8 cellular contexts compared by ENCODE assay signal in genomic region chr12:124551268-124552144, GRCh38. TPM values are rescaled to one million over a fixed set of nuclear protein-coding genes. Genes with fewer than 3 reads are reported as not detected.
DNase-seq lines count a peak whose midpoint lies in the region; ATAC-seq and TF ChIP-seq lines count a peak whose summit lies in the region.

No MANE protein-coding gene starts in this region.

- peaks cover 1% of the 10 kb centered on the region for H3K36me3 Mint-ChIP-seq in memory B cell

- RAD21 ChIA-PET in HCT116 (lab: Charles Lee; ENCODE audit: low non-redundant PET in 1 of 2, low total read pairs in 2 of 2, uncharacterized antibody in 2 of 2, unreplicated experiment in 2 of 2) = no interaction called here

- ATAC-seq in HCT116 (peak; percentile 50), memory B cell (ENCODE audit: low read depth) (peak; percentile 78), HG03280 (IDR thresholded peaks at IDR 0.05; ENCODE audit: unreplicated experiment) (no peak)

- H3K27ac Mint-ChIP-seq in memory B cell = peak overlapping the region; percentile 21

- peaks cover 40% of the 10 kb centered on the region for H3K4me1 Mint-ChIP-seq in memory B cell

- no peak overlapping the region for H3K4me3 ChIP-seq in HCT116 (replicated peaks in 1 of 2; ENCODE audit: low read depth in 1 of 2, low read length in 2 of 2)

- H3K9me3 Mint-ChIP-seq in memory B cell = no peaks in the 10 kb centered on the region

- TF ChIP-seq POLR2A in HCT116 (IDR thresholded peaks at IDR 0.05; ENCODE audit: borderline replicate concordance, extremely low read depth, insufficient read depth, insufficient read length) = no peak

- H3K4me2 ChIP-seq in HCT116 (ENCODE audit: low read length) = peak overlapping the region; percentile 45

- no peaks in the 10 kb centered on the region for H3K27me3 ChIP-seq in HCT116 (ENCODE audit: insufficient read depth, low read length)

- no peak for DNase-seq in HCT116 (ENCODE audit: low read depth, low spot score)
- peak; percentile 73 for DNase-seq in NCI-H510A treated with DMSO at 0.1 percent for 48 hours (lab: John Stamatoyannopoulos, UW)
- DNase-seq in cerebellar cortex (ENCODE audit: low spot score) = peak; percentile 63
- no peak for DNase-seq in memory B cell (ENCODE audit: low spot score in 2 of 2)
- DNase-seq in cerebellar nuclear complex (lab: John Stamatoyannopoulos, UW) = no peak
- no peak for DNase-seq in stimulated activated CD4-positive, alpha-beta T cell treated with anti-CD3 and anti-CD28 coated beads, Interleukin-4, amount 100 ng/mL, for 24 hours
- DNase-seq in EL = no peak

- no peaks in the 10 kb centered on the region for H4K20me1 ChIP-seq in HCT116 (ENCODE audit: insufficient read depth)

- BruUV-seq in HCT116 (replicated peaks; lab: Mats Ljungman, UMichigan) = no TSS peak

- peaks cover 98% of the 10 kb centered on the region for H3K79me2 ChIP-seq in HCT116 (ENCODE audit: insufficient read depth, low read length)

- POLR2A ChIA-PET in HCT116 (lab: Charles Lee) = interaction anchor here (0.6 to 1.4 kb wide), 2 partner anchors 9 to 10 kb away, joined by 3 read pairs; no protein-coding TSS in a partner anchor

- no peak for TF ChIP-seq CTCF in HCT116 (IDR thresholded peaks at IDR 0.05 in 2 of 3, conservative IDR thresholded peaks at IDR 0.05 in 1 of 3; ENCODE audit: borderline replicate concordance in 1 of 3, insufficient read depth in 1 of 3, low read depth in 2 of 3, low read length in 2 of 3)

- H3K27me3 Mint-ChIP-seq in memory B cell = no peaks in the 10 kb centered on the region

- 0 out of 4 replicates have a peak, but pooled peaks cover 0 to 3% of the 10 kb centered on the region in 2 experiments for H3K36me3 ChIP-seq in HCT116 (ENCODE audit: control insufficient read depth in 1 of 2, insufficient read depth in 2 of 2, low read length in 2 of 2)

- H3K9me3 ChIP-seq in HCT116 (ENCODE audit: control insufficient read depth in 1 of 2, insufficient read depth in 1 of 2, low read depth in 1 of 2, low read length in 2 of 2) = no peaks in the 10 kb centered on the region

- peak overlapping the region; percentile 3; the same call in 1 of the 2 replicates for H3K27ac ChIP-seq in HCT116 (ENCODE audit: low read depth, low read length)

- no peak overlapping the region for H2AFZ ChIP-seq in HCT116 (ENCODE audit: low read depth, low read length, poor library complexity, severe bottlenecking)

- H3K4me3 Mint-ChIP-seq in memory B cell = peak overlapping the region; percentile 63

- intact Hi-C loops in HCT116 (cut with micrococcal nuclease) = loop anchor here (10.0 kb wide), 1 partner anchor 517 kb away; no protein-coding TSS in a partner anchor

- CTCF ChIA-PET in HCT116 (lab: Charles Lee) = no interaction called here

- H3K9ac ChIP-seq in HCT116 (ENCODE audit: low read length) = peak overlapping the region; percentile 20; the same call in 1 of the 2 replicates

- no peaks in the 10 kb centered on the region for H3K9me2 ChIP-seq in HCT116 (ENCODE audit: insufficient read depth)

- H3K4me1 ChIP-seq in HCT116 (ENCODE audit: control insufficient read depth in 1 of 2, insufficient read depth in 2 of 2, low read length in 2 of 2) = peaks cover 30 to 54% of the 10 kb centered on the region in 2 experiments

- 0 out of 2 replicates have a peak, but pooled peaks have one; percentile 18 for TF ChIP-seq RAD21 in HCT116 (IDR thresholded peaks at IDR 0.05; ENCODE audit: low read depth)

TF ChIP-seq in HCT116, 20 proteins besides CTCF, POLR2A, EP300 and RAD21:
- TF ChIP-seq EGR1 (IDR thresholded peaks at IDR 0.05; ENCODE audit: low read depth) = no peak
- no peak for TF ChIP-seq MAX (IDR thresholded peaks at IDR 0.05)
- TF ChIP-seq POLR2AphosphoS5 (IDR thresholded peaks at IDR 0.05; ENCODE audit: low read depth, low read length) = no peak
- TF ChIP-seq EZH2 (IDR thresholded peaks at IDR 0.05) = no peak
- TF ChIP-seq EZH2phosphoT487 (IDR thresholded peaks at IDR 0.05; ENCODE audit: borderline replicate concordance) = no peak
- TF ChIP-seq ELF1 (IDR thresholded peaks at IDR 0.05; ENCODE audit: borderline replicate concordance, low read depth) = no peak
- TF ChIP-seq ZNF274 (IDR thresholded peaks at IDR 0.05; ENCODE audit: low read depth, low read length) = no peak
- no peak for TF ChIP-seq FOSL1 (IDR thresholded peaks at IDR 0.05; ENCODE audit: low read depth)

RNA-seq across cellular contexts. Expression of gene NCOR2, which starts 15.9 kb away (rescaled TPM):
- total RNA-seq in HCT116 (2021; ENCODE audit: unreplicated experiment) = 153 TPM
- polyA plus RNA-seq in HCT116 (2012) = 84.8 and 92.4 TPM in 2 replicates

Comparison
In these comparisons a context has a peak if more than half of its experiments do, and no peak if none do; other contexts are left out.
1. DNase-seq: peak in NCI-H510A treated with DMSO at 0.1 percent for 48 hours (single experiment) and cerebellar cortex (single experiment); none in HCT116 (single experiment), memory B cell (0 of 2), cerebellar nuclear complex (0 of 2), stimulated activated CD4-positive, alpha-beta T cell treated with anti-CD3 and anti-CD28 coated beads, Interleukin-4, amount 100 ng/mL, for 24 hours (single experiment) and EL (single experiment).